In the genomic region with DNA sequence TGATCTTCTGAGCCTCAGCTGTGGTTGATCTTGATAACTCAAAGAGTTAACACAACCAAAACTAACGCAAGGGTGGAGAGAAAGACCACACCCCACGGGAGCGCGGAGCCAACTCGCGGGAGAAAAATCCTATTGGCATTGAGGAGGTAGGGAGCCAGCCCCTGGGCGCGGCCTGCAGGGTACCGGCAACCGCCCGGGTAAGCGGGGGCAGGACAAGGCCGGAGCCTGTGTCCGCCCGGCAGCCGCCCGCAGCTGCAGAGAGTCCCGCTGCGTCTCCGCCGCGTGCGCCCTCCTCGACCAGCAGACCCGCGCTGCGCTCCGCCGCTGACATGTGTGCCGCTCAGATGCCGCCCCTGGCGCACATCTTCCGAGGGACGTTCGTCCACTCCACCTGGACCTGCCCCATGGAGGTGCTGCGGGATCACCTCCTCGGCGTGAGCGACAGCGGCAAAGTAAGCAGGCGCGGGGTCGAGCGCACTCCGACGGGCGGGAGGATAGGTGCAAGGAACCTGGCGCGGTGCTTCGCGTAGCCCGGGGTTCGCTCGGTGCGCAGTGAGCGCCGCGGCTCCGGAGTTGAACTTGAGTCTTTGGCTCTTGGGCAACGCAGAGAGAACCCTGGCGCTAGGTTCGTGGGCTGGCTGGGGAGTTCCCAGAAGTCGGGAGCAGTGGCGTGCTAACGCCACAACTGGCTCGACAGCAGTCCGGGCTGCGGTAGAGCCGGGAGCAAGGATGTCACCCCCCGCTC, we compare ENCODE assay signal across 10 cellular contexts. TPM values are rescaled to one million over a fixed set of nuclear protein-coding genes. Genes with fewer than 3 reads are reported as not detected.
DNase-seq lines count a peak whose midpoint lies in the region; ATAC-seq and TF ChIP-seq lines count a peak whose summit lies in the region.
"Had no signal": no experiment of that assay in that cellular context is flagged by ENCODE, and none has a peak within 500 bp of the region (broad histone marks: within the 10 kb centered on the region; RNA-seq: fewer than 3 reads in every experiment).

A gene (plus strand): TSS at position 210 of the 745 bp plus-strand sequence. CDS start 120 bp downstream, at position 330.

- H3K4me1 ChIP-seq in SJSA1 (replicated peaks), result peaks cover 6% of the 10 kb centered on the region; the same call in 1 of the 2 replicates
- peaks cover 3% of the 10 kb centered on the region for H3K4me1 ChIP-seq in smooth muscle cell (ENCODE audit: low read depth)
- H3K4me1 ChIP-seq in naive thymus-derived CD4-positive, alpha-beta T cell (ENCODE audit: control insufficient read depth in 2 of 2, insufficient read depth in 2 of 2, low read length in 2 of 2), result no peaks in the 10 kb centered on the region

- DNase-seq in NCI-H82 (lab: John Stamatoyannopoulos, UW) (peak; percentile 48), NCI-H82 treated with DMSO at 0.1 percent for 48 hours (lab: John Stamatoyannopoulos, UW; ENCODE audit: unreplicated experiment) (no peak), SJSA1 (ENCODE audit: low read depth in 1 of 2, low spot score in 2 of 2) (no peak), smooth muscle cell (lab: John Stamatoyannopoulos, UW; ENCODE audit: unreplicated experiment) (no peak)
- no peak for DNase-seq in naive thymus-derived CD4-positive, alpha-beta T cell
- DNase-seq: activated CD4-positive, alpha-beta memory T cell treated with anti-CD3 and anti-CD28 coated beads, Interleukin-2, amount 10 ng/mL, durations not matched to agents 7 days and 5 days had no signal

- no peak within 1 kb of the TSS for H3K9ac ChIP-seq in smooth muscle cell (ENCODE audit: low read depth)

- CTCF ChIA-PET in naive thymus-derived CD4-positive, alpha-beta T cell (lab: Charles Lee), result no interaction called here

- peak within 1 kb of the TSS; percentile 25 for H3K4me3 ChIP-seq in SJSA1
- H3K4me3 ChIP-seq in iPS-11a (ENCODE audit: low read depth, low read length), result peak within 1 kb of the TSS; percentile 24
- peak within 1 kb of the TSS; percentile 42 for H3K4me3 ChIP-seq in smooth muscle cell
- no peak within 1 kb of the TSS for H3K4me3 ChIP-seq in naive thymus-derived CD4-positive, alpha-beta T cell (ENCODE audit: low read length)

- H3K36me3 ChIP-seq in SJSA1 (no peaks in the 10 kb centered on the region), smooth muscle cell (ENCODE audit: low read depth) (no peaks in the 10 kb centered on the region)
- no peaks in the 10 kb centered on the region for H3K36me3 ChIP-seq in naive thymus-derived CD4-positive, alpha-beta T cell (ENCODE audit: control insufficient read depth in 2 of 3, insufficient read depth in 3 of 3, low read length in 3 of 3)

- H3K4me1 Mint-ChIP-seq in naive thymus-derived CD4-positive, alpha-beta T cell, result peaks cover 3 to 16% (median 10%) of the 10 kb centered on the region in 7 donors
- H3K4me1 Mint-ChIP-seq: activated CD4-positive, alpha-beta memory T cell treated with anti-CD3 and anti-CD28 coated beads, Interleukin-2, amount 10 ng/mL, durations not matched to agents 7 days and 5 days had no signal

- H3K27me3 Mint-ChIP-seq in naive thymus-derived CD4-positive, alpha-beta T cell, result peaks cover 38 to 56% (median 48%) of the 10 kb centered on the region in 5 donors

- POLR2A ChIA-PET in naive thymus-derived CD4-positive, alpha-beta T cell (lab: Charles Lee), result no interaction called here

- peak within 1 kb of the TSS; percentile 65 for H3K4me2 ChIP-seq in smooth muscle cell

- TF ChIP-seq CTCF in smooth muscle cell (IDR thresholded peaks at IDR 0.05; ENCODE audit: borderline replicate concordance, insufficient read depth, poor library complexity, severe bottlenecking), result no peak

- 36% methylated on average over 70 of the region's 70 CpGs for WGBS in smooth muscle cell (ENCODE audit: low lambda C conversion rate)

- H3F3A ChIP-seq in smooth muscle cell (ENCODE audit: low read depth), result no peaks in the 10 kb centered on the region

- H3K9me3 ChIP-seq in SJSA1 (replicated peaks) (no peaks in the 10 kb centered on the region), smooth muscle cell (replicated peaks; ENCODE audit: low read depth) (no peaks in the 10 kb centered on the region)
- H3K9me3 ChIP-seq in naive thymus-derived CD4-positive, alpha-beta T cell (ENCODE audit: control insufficient read depth in 2 of 3, low read length in 3 of 3), result no peaks in the 10 kb centered on the region

- no peak within 1 kb of the TSS for H2AFZ ChIP-seq in smooth muscle cell (ENCODE audit: low read depth)

- intact Hi-C loops in naive thymus-derived CD4-positive, alpha-beta T cell (cut with micrococcal nuclease), result no loop called here

- H3K27me3 ChIP-seq in SJSA1 (replicated peaks) (peaks cover 15% of the 10 kb centered on the region), smooth muscle cell (ENCODE audit: low read depth) (peaks cover 38% of the 10 kb centered on the region)
- no peaks in the 10 kb centered on the region for H3K27me3 ChIP-seq in naive thymus-derived CD4-positive, alpha-beta T cell (ENCODE audit: control insufficient read depth in 2 of 2, insufficient read depth in 2 of 2, low read length in 2 of 2)

- H3K9me3 Mint-ChIP-seq in naive thymus-derived CD4-positive, alpha-beta T cell, result peaks cover 0 to 9% (median 0%) of the 10 kb centered on the region in 11 donors
- H3K9me3 Mint-ChIP-seq: activated CD4-positive, alpha-beta memory T cell treated with anti-CD3 and anti-CD28 coated beads, Interleukin-2, amount 10 ng/mL, durations not matched to agents 7 days and 5 days had no signal

- H4K20me1 ChIP-seq in smooth muscle cell (ENCODE audit: low read depth), result no peaks in the 10 kb centered on the region

- no peaks in the 10 kb centered on the region for H3K36me3 Mint-ChIP-seq in naive thymus-derived CD4-positive, alpha-beta T cell

- H3K27ac ChIP-seq in SJSA1, result no peak within 1 kb of the TSS
- H3K27ac ChIP-seq in smooth muscle cell (ENCODE audit: low read depth), result peak within 1 kb of the TSS; percentile 31
- H3K27ac ChIP-seq in naive thymus-derived CD4-positive, alpha-beta T cell (ENCODE audit: low read depth, low read length), result no peak within 1 kb of the TSS

- no peaks in the 10 kb centered on the region for H3K79me2 ChIP-seq in smooth muscle cell (ENCODE audit: low read depth)

- H3K27ac Mint-ChIP-seq in naive thymus-derived CD4-positive, alpha-beta T cell, result no peak within 1 kb of the TSS
- H3K27ac Mint-ChIP-seq: activated CD4-positive, alpha-beta memory T cell treated with anti-CD3 and anti-CD28 coated beads, Interleukin-2, amount 10 ng/mL, durations not matched to agents 7 days and 5 days; stimulated activated naive CD8-positive, alpha-beta T cell treated with anti-CD3 and anti-CD28 coated beads, Interleukin-15, Interleukin-2, amounts not matched to agents 100 ng/mL and 50 ng/mL, for 24 hours had no signal

- H3K4me3 Mint-ChIP-seq in naive thymus-derived CD4-positive, alpha-beta T cell, result peak within 1 kb of the TSS in 5 of 10 donors; percentile 38 to 65 (median 58)
- H3K4me3 Mint-ChIP-seq: activated CD4-positive, alpha-beta memory T cell treated with anti-CD3 and anti-CD28 coated beads, Interleukin-2, amount 10 ng/mL, durations not matched to agents 7 days and 5 days; stimulated activated naive CD8-positive, alpha-beta T cell treated with anti-CD3 and anti-CD28 coated beads, Interleukin-15, Interleukin-2, amounts not matched to agents 100 ng/mL and 50 ng/mL, for 24 hours had no signal

- ATAC-seq in HG02870 (IDR thresholded peaks at IDR 0.05; ENCODE audit: unreplicated experiment), result no peak
- ATAC-seq in naive thymus-derived CD4-positive, alpha-beta T cell, result no peak
- no peak for ATAC-seq in GM21381 (IDR thresholded peaks at IDR 0.05; ENCODE audit: unreplicated experiment)

RNA-seq across cellular contexts. Expression of the gene that starts here (rescaled TPM):
- 0.22 and 0.39 TPM in 2 replicates for total RNA-seq in SJSA1 (2014; rRNA removed; shearing (Covaris generic))
- 6.5 and 10.3 TPM in 2 replicates for total RNA-seq in smooth muscle cell
- 1.4 and 1.8 TPM in 2 replicates for polyA plus RNA-seq in smooth muscle cell
- total RNA-seq in naive thymus-derived CD4-positive, alpha-beta T cell, result not detected
- polyA plus RNA-seq in naive thymus-derived CD4-positive, alpha-beta T cell, result not detected
- total RNA-seq: activated CD4-positive, alpha-beta memory T cell treated with anti-CD3 and anti-CD28 coated beads, Interleukin-2, amount 10 ng/mL, durations not matched to agents 7 days and 5 days had no signal
